8 cellular contexts compared by ENCODE assay signal in genomic region chr15:58957101-58957973, GRCh38. TPM values are rescaled to one million over a fixed set of nuclear protein-coding genes. Genes with fewer than 3 reads are reported as not detected.
DNase-seq lines count a peak whose midpoint lies in the region; ATAC-seq and TF ChIP-seq lines count a peak whose summit lies in the region.

No MANE protein-coding gene starts in this region.

- no peak overlapping the region for H3K27ac Mint-ChIP-seq in brain

- H3K4me3 Mint-ChIP-seq in brain = no peak overlapping the region

- peak; percentile 61 for ATAC-seq in HG02759 (IDR thresholded peaks at IDR 0.05; ENCODE audit: unreplicated experiment)

- DNase-seq in GDM1 (lab: John Stamatoyannopoulos, UW) = peak; percentile 34
- DNase-seq in NCI-H2171 treated with DMSO at 0.1 percent for 48 hours (lab: John Stamatoyannopoulos, UW) = peak; percentile 69
- DNase-seq in UCSD-AML1 (lab: John Stamatoyannopoulos, UW; ENCODE audit: unreplicated experiment) = peak; percentile 23
- peak; percentile 62 for DNase-seq in islet precursor cell
- DNase-seq in stimulated activated CD4-positive, alpha-beta T cell treated with anti-CD3 and anti-CD28 coated beads, Interleukin-4, amount 100 ng/mL, for 24 hours = peak; percentile 71
- no peak for DNase-seq in mesenteric fat pad (ENCODE audit: low spot score)

- no peaks in the 10 kb centered on the region for H3K36me3 Mint-ChIP-seq in brain

- no peaks in the 10 kb centered on the region for H3K9me3 Mint-ChIP-seq in brain

- peaks cover 12% of the 10 kb centered on the region for H3K27me3 Mint-ChIP-seq in brain

- TF ChIP-seq CTCF in brain (conservative IDR thresholded peaks at IDR 0.05) = peak; percentile 65 to 67

- no peaks in the 10 kb centered on the region for H3K4me1 Mint-ChIP-seq in brain

RNA-seq across cellular contexts. Expression of gene SLTM, which starts 23.9 kb away (rescaled TPM):
- 23.1 TPM for polyA plus RNA-seq in brain (ENCODE audit: insufficient read depth, low read depth, low replicate concordance)
- 85.7 TPM for total RNA-seq in mesenteric fat pad

RNA-seq across cellular contexts. Expression of gene RNF111, which starts 30.1 kb away (rescaled TPM):
- 14.0 TPM for polyA plus RNA-seq in brain (ENCODE audit: insufficient read depth, low read depth, low replicate concordance)
- total RNA-seq in mesenteric fat pad = 31.8 TPM
